ENCODE assay signal across 17 cellular contexts in genomic region chr12:31722580-31722979, GRCh38. TPM values are rescaled to one million over a fixed set of nuclear protein-coding genes. Genes with fewer than 3 reads are reported as not detected.
DNase-seq lines count a peak whose midpoint lies in the region; ATAC-seq and TF ChIP-seq lines count a peak whose summit lies in the region.
"Had no signal": no experiment of that assay in that cellular context is flagged by ENCODE, and none has a peak within 500 bp of the region (broad histone marks: within the 10 kb centered on the region; RNA-seq: fewer than 3 reads in every experiment).

No MANE protein-coding gene starts in this region.

- peaks cover 55% of the 10 kb centered on the region for H3K4me1 ChIP-seq in CD4-positive, alpha-beta memory T cell (ENCODE audit: insufficient read depth, low read length)
- H3K4me1 ChIP-seq in OCI-LY7 (ENCODE audit: insufficient read depth, low read length, poor library complexity, severe bottlenecking) (peaks cover 50% of the 10 kb centered on the region), parathyroid adenoma (peaks cover 11% of the 10 kb centered on the region), tibial nerve (peaks cover 0 to under 1% (median 0%) of the 10 kb centered on the region in 4 donors)
- H3K4me1 ChIP-seq: breast epithelium, Caco-2 had no signal

- H3K9me3 ChIP-seq in CD4-positive, alpha-beta memory T cell (ENCODE audit: control insufficient read depth in 1 of 2, low read length in 2 of 2) = no peaks in the 10 kb centered on the region
- H3K9me3 ChIP-seq in OCI-LY7 (ENCODE audit: low read length) (no peaks in the 10 kb centered on the region; the same call in 1 of the 2 replicates), parathyroid adenoma (ENCODE audit: control insufficient read depth, low read length) (no peaks in the 10 kb centered on the region), tibial nerve (peaks cover 0 to 8% (median 0%) of the 10 kb centered on the region in 4 donors)
- H3K9me3 ChIP-seq: breast epithelium, Caco-2, thyroid gland had no signal

- no peak overlapping the region for H3K4me3 ChIP-seq in CD4-positive, alpha-beta memory T cell (ENCODE audit: low read length in 2 of 2)
- no peak overlapping the region for H3K4me3 ChIP-seq in OCI-LY7 (ENCODE audit: low read depth, low read length, poor library complexity, severe bottlenecking)
- H3K4me3 ChIP-seq in parathyroid adenoma (ENCODE audit: low read depth, low read length) = no peak overlapping the region
- no peak overlapping the region for H3K4me3 ChIP-seq in tibial nerve
- H3K4me3 ChIP-seq: breast epithelium, coronary artery, heart left ventricle, thyroid gland had no signal

- 86 to 89% methylated on average over 2 of the region's 2 CpGs for WGBS in tibial nerve, 2 donors

- H3K36me3 ChIP-seq in CD4-positive, alpha-beta memory T cell (ENCODE audit: insufficient read depth, low read length) = no peaks in the 10 kb centered on the region
- H3K36me3 ChIP-seq in OCI-LY7 (ENCODE audit: insufficient read depth, low read length) (peaks cover 32% of the 10 kb centered on the region), parathyroid adenoma (ENCODE audit: control insufficient read depth, insufficient read depth, low read length) (no peaks in the 10 kb centered on the region), tibial nerve (peaks cover 0 to 46% (median 0%) of the 10 kb centered on the region in 3 donors)
- H3K36me3 ChIP-seq: breast epithelium, thyroid gland had no signal

- H3K27ac Mint-ChIP-seq in CD4-positive, alpha-beta memory T cell = peak overlapping the region in 5 of 7 donors; percentile 61 to 93 (median 81)
- peak overlapping the region; percentile 79 for H3K27ac Mint-ChIP-seq in central memory CD8-positive, alpha-beta T cell (ENCODE audit: low read depth)
- H3K27ac Mint-ChIP-seq: H9 had no signal

- no peaks in the 10 kb centered on the region for H4K20me1 ChIP-seq in OCI-LY7 (ENCODE audit: insufficient read depth, low read length)

- H3K27ac ChIP-seq in CD4-positive, alpha-beta memory T cell (ENCODE audit: low read depth, low read length) = no peak overlapping the region
- H3K27ac ChIP-seq in OCI-LY7 (ENCODE audit: low read depth, low read length, poor library complexity, severe bottlenecking) (peak overlapping the region; percentile 32), parathyroid adenoma (peak overlapping the region; percentile 4), tibial nerve (no peak overlapping the region)
- H3K27ac ChIP-seq: coronary artery, heart left ventricle, thyroid gland had no signal

- H2AFZ ChIP-seq in OCI-LY7 (ENCODE audit: low read length) = peak overlapping the region; percentile 46; the same call in 1 of the 2 replicates
- peak overlapping the region; percentile 45 for H2AFZ ChIP-seq in parathyroid adenoma

- H3K4me2 ChIP-seq in OCI-LY7 (ENCODE audit: low read length) (peak overlapping the region; percentile 48; the same call in 1 of the 2 replicates), parathyroid adenoma (ENCODE audit: low read length) (no peak overlapping the region)

- H3K79me2 ChIP-seq in OCI-LY7 (ENCODE audit: insufficient read depth, low read depth, low read length) = peaks cover 15% of the 10 kb centered on the region
- H3K79me2 ChIP-seq in parathyroid adenoma = no peaks in the 10 kb centered on the region

- DNase-seq in CD4-positive, alpha-beta memory T cell = no peak
- DNase-seq in OCI-LY7 (ENCODE audit: low spot score) (no peak), tibial nerve (ENCODE audit: low spot score in 2 of 2) (no peak)
- no peak for DNase-seq in central memory CD8-positive, alpha-beta T cell (ENCODE audit: low spot score in 2 of 2)
- DNase-seq: Caco-2, H9, heart left ventricle, left ventricle myocardium superior, NCI-H1105, NCI-H2081 treated with DMSO at 0.1 percent for 48 hours, NCI-H510A, thyroid gland had no signal

- H3K9me2 ChIP-seq in OCI-LY7 (ENCODE audit: insufficient read depth, low read length) = no peaks in the 10 kb centered on the region

- TF ChIP-seq EP300 in tibial nerve (IDR thresholded peaks at IDR 0.05) = no peak

- no peak for ATAC-seq in central memory CD8-positive, alpha-beta T cell (replicated peaks; ENCODE audit: extremely low read depth, poor library complexity, severe bottlenecking)
- no peak for ATAC-seq in HG02678 (IDR thresholded peaks at IDR 0.05; ENCODE audit: unreplicated experiment)
- ATAC-seq in HG03159 (IDR thresholded peaks at IDR 0.05; ENCODE audit: unreplicated experiment) = no peak

- peaks cover 34 to 63% (median 52%) of the 10 kb centered on the region in 4 donors for H3K4me1 Mint-ChIP-seq in CD4-positive, alpha-beta memory T cell
- H3K4me1 Mint-ChIP-seq in central memory CD8-positive, alpha-beta T cell = peaks cover 68% of the 10 kb centered on the region

- H3K27me3 ChIP-seq in CD4-positive, alpha-beta memory T cell (ENCODE audit: insufficient read depth, low read length) = no peaks in the 10 kb centered on the region
- H3K27me3 ChIP-seq in parathyroid adenoma (ENCODE audit: control insufficient read depth, insufficient read depth, low read length) (no peaks in the 10 kb centered on the region), tibial nerve (no peaks in the 10 kb centered on the region)
- H3K27me3 ChIP-seq: breast epithelium, heart left ventricle, thyroid gland had no signal

- no peaks in the 10 kb centered on the region for H3K27me3 Mint-ChIP-seq in CD4-positive, alpha-beta memory T cell
- no peaks in the 10 kb centered on the region for H3K27me3 Mint-ChIP-seq in central memory CD8-positive, alpha-beta T cell

- H3K4me3 Mint-ChIP-seq in CD4-positive, alpha-beta memory T cell = peak overlapping the region in 7 of 8 donors; percentile 37 to 75 (median 65)
- H3K4me3 Mint-ChIP-seq in central memory CD8-positive, alpha-beta T cell = peak overlapping the region; percentile 56
- H3K4me3 Mint-ChIP-seq: H9 had no signal

- POLR2A ChIA-PET in CD4-positive, alpha-beta memory T cell (lab: Charles Lee; ENCODE audit: partially characterized antibody) = interaction anchor here (0.8 to 1.7 kb wide), 3 partner anchors 45 to 239 kb away, joined by 3 to 4 read pairs (median 4); no protein-coding TSS in a partner anchor
- POLR2A ChIA-PET in OCI-LY7 (lab: Charles Lee) = interaction anchor here (0.6 to 0.9 kb wide), 2 partner anchors 10 to 319 kb away, joined by 3 read pairs; no protein-coding TSS in a partner anchor

- intact Hi-C loops in CD4-positive, alpha-beta memory T cell (cut with micrococcal nuclease) = no loop called here
- intact Hi-C loops in OCI-LY7 (cut with micrococcal nuclease; ENCODE audit: unreplicated experiment) = no loop called here

- peaks cover 0 to 24% (median 6%) of the 10 kb centered on the region in 8 donors for H3K9me3 Mint-ChIP-seq in CD4-positive, alpha-beta memory T cell
- H3K9me3 Mint-ChIP-seq in central memory CD8-positive, alpha-beta T cell = peaks cover 6% of the 10 kb centered on the region

- BruUV-seq in OCI-LY7 (replicated peaks; lab: Mats Ljungman, UMichigan) = no TSS peak

- no peak for TF ChIP-seq POLR2A in tibial nerve (IDR thresholded peaks at IDR 0.05)

- H3K9ac ChIP-seq in parathyroid adenoma = no peak overlapping the region

- H3K36me3 Mint-ChIP-seq in CD4-positive, alpha-beta memory T cell = peaks cover 40 to 74% of the 10 kb centered on the region in 2 donors
- H3K36me3 Mint-ChIP-seq in central memory CD8-positive, alpha-beta T cell (ENCODE audit: insufficient read depth) = peaks cover 14% of the 10 kb centered on the region

- TF ChIP-seq CTCF in OCI-LY7 (conservative IDR thresholded peaks at IDR 0.05; ENCODE audit: low read length) = no peak
- no peak for TF ChIP-seq CTCF in parathyroid adenoma (IDR thresholded peaks at IDR 0.05)
- TF ChIP-seq CTCF in tibial nerve (IDR thresholded peaks at IDR 0.05) = no peak

- CTCF ChIA-PET in CD4-positive, alpha-beta memory T cell (lab: Charles Lee; ENCODE audit: partially characterized antibody) = interaction anchor here (0.5 kb wide), 1 partner anchor 320 kb away, joined by 4 read pairs; no protein-coding TSS in a partner anchor
- CTCF ChIA-PET in OCI-LY7 (lab: Charles Lee; ENCODE audit: unreplicated experiment) = no interaction called here

RNA-seq across cellular contexts. Expression of gene AMN1, which starts 6.2 kb away (rescaled TPM):
- total RNA-seq in CD4-positive, alpha-beta memory T cell = 10 to 100 TPM; 15.3 to 18.4 TPM
- polyA plus RNA-seq in CD4-positive, alpha-beta memory T cell = 10 to 100 TPM in 1 of 2 donors, 1 to 10 TPM in 1; 9.6 to 14.4 TPM
- total RNA-seq in OCI-LY7 (2014; rRNA removed; shearing (Covaris generic)) = 14.1 and 20.1 TPM in 2 replicates
- total RNA-seq in OCI-LY7 (2022) (12.6 and 15.2 TPM in 2 replicates), tibial nerve (10 to 100 TPM in 2 of 4 donors, 1 to 10 TPM in 2; 6.5 to 10.5 (median 9.4) TPM)

Comparison
In these comparisons a context has a peak if more than half of its experiments do, and no peak if none do; other contexts are left out.
1. H3K27ac ChIP-seq: peak in OCI-LY7 (single experiment) and parathyroid adenoma (single experiment); none in CD4-positive, alpha-beta memory T cell (single experiment) and tibial nerve (0 of 4).